Comparison of ENCODE assay signal across 1 cellular context in the genomic region with DNA sequence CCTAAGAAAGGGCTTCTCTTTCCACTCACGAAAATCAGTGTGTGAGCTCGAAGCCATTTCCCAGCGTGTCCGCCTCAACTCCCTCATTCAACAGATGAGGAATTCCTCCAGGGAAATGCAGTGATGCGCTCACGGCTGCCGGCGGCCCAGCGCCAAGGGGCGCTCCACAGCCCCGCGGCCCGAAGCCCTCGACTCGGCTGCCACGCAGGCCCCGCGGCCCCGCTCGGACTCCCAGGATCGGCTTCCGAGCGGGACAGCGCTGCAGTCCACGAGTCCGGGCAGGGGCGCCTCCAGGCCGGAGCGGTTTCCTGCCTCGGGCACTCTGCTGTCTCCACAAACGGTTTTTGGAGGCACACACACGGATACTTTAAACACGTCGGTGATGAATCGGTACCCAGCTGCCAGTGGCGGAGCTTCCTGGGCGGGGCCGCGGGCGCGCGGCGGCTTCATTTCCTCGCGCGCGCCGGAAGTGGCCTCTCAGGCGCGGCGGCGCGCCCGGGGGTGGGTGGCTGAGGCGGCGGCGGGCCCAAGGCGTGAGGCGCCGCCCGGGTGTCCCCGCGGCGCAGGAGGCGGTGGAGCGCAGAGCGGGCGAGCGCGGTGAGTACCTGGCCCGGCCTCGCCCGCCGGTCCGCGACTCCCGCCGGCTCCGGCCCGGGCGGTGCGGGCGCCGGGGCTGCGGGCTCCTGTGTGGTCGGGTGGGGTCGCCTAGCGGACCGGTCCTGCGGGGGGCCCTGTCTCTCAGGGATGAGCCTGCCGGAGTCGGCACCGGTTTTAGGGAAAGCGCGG.
A peak's percentile ranks its signal among the peaks of the same experiment; 100 is the strongest.
TF ChIP-seq lines count a peak whose summit lies in the region.

A gene with protein sequence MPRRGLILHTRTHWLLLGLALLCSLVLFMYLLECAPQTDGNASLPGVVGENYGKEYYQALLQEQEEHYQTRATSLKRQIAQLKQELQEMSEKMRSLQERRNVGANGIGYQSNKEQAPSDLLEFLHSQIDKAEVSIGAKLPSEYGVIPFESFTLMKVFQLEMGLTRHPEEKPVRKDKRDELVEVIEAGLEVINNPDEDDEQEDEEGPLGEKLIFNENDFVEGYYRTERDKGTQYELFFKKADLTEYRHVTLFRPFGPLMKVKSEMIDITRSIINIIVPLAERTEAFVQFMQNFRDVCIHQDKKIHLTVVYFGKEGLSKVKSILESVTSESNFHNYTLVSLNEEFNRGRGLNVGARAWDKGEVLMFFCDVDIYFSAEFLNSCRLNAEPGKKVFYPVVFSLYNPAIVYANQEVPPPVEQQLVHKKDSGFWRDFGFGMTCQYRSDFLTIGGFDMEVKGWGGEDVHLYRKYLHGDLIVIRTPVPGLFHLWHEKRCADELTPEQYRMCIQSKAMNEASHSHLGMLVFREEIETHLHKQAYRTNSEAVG (plus strand): TSS at position 475 of the 786 bp plus-strand sequence. CDS start 16,705 bp downstream, outside the sequence.

TF ChIP-seq in HepG2, 621 proteins besides CTCF, POLR2A, EP300 and RAD21 (continued from another document and continues in another):
- TF ChIP-seq, protein P1, sequence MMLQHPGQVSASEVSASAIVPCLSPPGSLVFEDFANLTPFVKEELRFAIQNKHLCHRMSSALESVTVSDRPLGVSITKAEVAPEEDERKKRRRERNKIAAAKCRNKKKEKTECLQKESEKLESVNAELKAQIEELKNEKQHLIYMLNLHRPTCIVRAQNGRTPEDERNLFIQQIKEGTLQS (CRISPR knock-in tag; IDR thresholded peaks at IDR 0.05) = 0 out of 2 replicates have a peak, but pooled peaks have one; percentile 27
- TF ChIP-seq ARNTL (CRISPR knock-in tag; IDR thresholded peaks at IDR 0.05) (no peak), SMAD3 (CRISPR knock-in tag; IDR thresholded peaks at IDR 0.05) (no peak), KMT2B (CRISPR knock-in tag; IDR thresholded peaks at IDR 0.05) (no peak), KDM1A (CRISPR knock-in tag; IDR thresholded peaks at IDR 0.05) (no peak), PHF20 (CRISPR knock-in tag; IDR thresholded peaks at IDR 0.05) (peak; percentile 62), ZNF44 (CRISPR knock-in tag; IDR thresholded peaks at IDR 0.05) (no peak), NFKBIZ (CRISPR knock-in tag; IDR thresholded peaks at IDR 0.05) (no peak), SATB2 (CRISPR knock-in tag; IDR thresholded peaks at IDR 0.05) (no peak), NBN (conservative IDR thresholded peaks at IDR 0.05) (no peak), GTF2F1 (IDR thresholded peaks at IDR 0.05; ENCODE audit: low read length) (no peak), ZNF17 (CRISPR knock-in tag; IDR thresholded peaks at IDR 0.05) (no peak), ZSCAN31 (CRISPR knock-in tag; IDR thresholded peaks at IDR 0.05; ENCODE audit: low read depth) (0 out of 2 replicates have a peak, but pooled peaks have one; percentile 57), SPEN (CRISPR knock-in tag; IDR thresholded peaks at IDR 0.05; ENCODE audit: low read depth) (peak; percentile 53; the same call in 1 of the 2 replicates), RFX3 (CRISPR knock-in tag; IDR thresholded peaks at IDR 0.05) (no peak), HNRNPK (IDR thresholded peaks at IDR 0.05; ENCODE audit: low read depth, low read length, poor library complexity, severe bottlenecking) (no peak), ZNF3 (CRISPR knock-in tag; IDR thresholded peaks at IDR 0.05) (no peak), ZBTB7B (CRISPR knock-in tag; IDR thresholded peaks at IDR 0.05) (no peak), NFKB2 (CRISPR knock-in tag; IDR thresholded peaks at IDR 0.05; ENCODE audit: borderline replicate concordance) (no peak)
- TF ChIP-seq, protein P2, sequence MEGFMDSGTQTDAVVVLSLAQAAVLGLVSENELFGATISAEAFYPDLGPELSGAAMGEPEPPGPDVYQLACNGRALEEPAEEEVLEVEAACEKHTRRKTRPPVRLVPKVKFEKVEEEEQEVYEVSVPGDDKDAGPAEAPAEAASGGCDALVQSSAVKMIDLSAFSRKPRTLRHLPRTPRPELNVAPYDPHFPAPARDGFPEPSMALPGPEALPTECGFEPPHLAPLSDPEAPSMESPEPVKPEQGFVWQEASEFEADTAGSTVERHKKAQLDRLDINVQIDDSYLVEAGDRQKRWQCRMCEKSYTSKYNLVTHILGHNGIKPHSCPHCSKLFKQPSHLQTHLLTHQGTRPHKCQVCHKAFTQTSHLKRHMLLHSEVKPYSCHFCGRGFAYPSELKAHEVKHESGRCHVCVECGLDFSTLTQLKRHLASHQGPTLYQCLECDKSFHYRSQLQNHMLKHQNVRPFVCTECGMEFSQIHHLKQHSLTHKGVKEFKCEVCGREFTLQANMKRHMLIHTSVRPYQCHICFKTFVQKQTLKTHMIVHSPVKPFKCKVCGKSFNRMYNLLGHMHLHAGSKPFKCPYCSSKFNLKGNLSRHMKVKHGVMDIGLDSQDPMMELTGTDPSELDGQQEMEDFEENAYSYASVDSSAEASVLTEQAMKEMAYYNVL (CRISPR knock-in tag; IDR thresholded peaks at IDR 0.05; ENCODE audit: borderline replicate concordance) = no peak
- TF ChIP-seq, protein P3, sequence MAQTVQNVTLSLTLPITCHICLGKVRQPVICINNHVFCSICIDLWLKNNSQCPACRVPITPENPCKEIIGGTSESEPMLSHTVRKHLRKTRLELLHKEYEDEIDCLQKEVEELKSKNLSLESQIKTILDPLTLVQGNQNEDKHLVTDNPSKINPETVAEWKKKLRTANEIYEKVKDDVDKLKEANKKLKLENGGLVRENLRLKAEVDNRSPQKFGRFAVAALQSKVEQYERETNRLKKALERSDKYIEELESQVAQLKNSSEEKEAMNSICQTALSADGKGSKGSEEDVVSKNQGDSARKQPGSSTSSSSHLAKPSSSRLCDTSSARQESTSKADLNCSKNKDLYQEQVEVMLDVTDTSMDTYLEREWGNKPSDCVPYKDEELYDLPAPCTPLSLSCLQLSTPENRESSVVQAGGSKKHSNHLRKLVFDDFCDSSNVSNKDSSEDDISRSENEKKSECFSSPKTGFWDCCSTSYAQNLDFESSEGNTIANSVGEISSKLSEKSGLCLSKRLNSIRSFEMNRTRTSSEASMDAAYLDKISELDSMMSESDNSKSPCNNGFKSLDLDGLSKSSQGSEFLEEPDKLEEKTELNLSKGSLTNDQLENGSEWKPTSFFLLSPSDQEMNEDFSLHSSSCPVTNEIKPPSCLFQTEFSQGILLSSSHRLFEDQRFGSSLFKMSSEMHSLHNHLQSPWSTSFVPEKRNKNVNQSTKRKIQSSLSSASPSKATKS (CRISPR knock-in tag; IDR thresholded peaks at IDR 0.05) = no peak
- TF ChIP-seq, protein P4, sequence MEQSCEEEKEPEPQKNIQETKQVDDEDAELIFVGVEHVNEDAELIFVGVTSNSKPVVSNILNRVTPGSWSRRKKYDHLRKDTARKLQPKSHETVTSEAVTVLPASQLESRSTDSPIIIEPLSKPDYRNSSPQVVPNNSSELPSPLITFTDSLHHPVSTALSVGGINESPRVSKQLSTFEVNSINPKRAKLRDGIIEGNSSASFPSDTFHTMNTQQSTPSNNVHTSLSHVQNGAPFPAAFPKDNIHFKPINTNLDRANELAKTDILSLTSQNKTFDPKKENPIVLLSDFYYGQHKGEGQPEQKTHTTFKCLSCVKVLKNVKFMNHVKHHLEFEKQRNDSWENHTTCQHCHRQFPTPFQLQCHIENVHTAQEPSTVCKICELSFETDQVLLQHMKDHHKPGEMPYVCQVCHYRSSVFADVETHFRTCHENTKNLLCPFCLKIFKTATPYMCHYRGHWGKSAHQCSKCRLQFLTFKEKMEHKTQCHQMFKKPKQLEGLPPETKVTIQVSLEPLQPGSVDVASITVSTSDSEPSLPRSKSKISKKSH (CRISPR knock-in tag; IDR thresholded peaks at IDR 0.05; ENCODE audit: borderline replicate concordance) = no peak; the same call in 1 of the 2 replicates
- TF ChIP-seq, protein P5, sequence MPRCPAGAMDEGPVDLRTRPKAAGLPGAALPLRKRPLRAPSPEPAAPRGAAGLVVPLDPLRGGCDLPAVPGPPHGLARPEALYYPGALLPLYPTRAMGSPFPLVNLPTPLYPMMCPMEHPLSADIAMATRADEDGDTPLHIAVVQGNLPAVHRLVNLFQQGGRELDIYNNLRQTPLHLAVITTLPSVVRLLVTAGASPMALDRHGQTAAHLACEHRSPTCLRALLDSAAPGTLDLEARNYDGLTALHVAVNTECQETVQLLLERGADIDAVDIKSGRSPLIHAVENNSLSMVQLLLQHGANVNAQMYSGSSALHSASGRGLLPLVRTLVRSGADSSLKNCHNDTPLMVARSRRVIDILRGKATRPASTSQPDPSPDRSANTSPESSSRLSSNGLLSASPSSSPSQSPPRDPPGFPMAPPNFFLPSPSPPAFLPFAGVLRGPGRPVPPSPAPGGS (CRISPR knock-in tag; IDR thresholded peaks at IDR 0.05) = 0 out of 2 replicates have a peak, but pooled peaks have one; percentile 55
- TF ChIP-seq, protein P6, sequence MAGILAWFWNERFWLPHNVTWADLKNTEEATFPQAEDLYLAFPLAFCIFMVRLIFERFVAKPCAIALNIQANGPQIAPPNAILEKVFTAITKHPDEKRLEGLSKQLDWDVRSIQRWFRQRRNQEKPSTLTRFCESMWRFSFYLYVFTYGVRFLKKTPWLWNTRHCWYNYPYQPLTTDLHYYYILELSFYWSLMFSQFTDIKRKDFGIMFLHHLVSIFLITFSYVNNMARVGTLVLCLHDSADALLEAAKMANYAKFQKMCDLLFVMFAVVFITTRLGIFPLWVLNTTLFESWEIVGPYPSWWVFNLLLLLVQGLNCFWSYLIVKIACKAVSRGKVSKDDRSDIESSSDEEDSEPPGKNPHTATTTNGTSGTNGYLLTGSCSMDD (CRISPR knock-in tag; IDR thresholded peaks at IDR 0.05) = 0 out of 2 replicates have a peak, but pooled peaks have one; percentile 77
- TF ChIP-seq, protein P7, sequence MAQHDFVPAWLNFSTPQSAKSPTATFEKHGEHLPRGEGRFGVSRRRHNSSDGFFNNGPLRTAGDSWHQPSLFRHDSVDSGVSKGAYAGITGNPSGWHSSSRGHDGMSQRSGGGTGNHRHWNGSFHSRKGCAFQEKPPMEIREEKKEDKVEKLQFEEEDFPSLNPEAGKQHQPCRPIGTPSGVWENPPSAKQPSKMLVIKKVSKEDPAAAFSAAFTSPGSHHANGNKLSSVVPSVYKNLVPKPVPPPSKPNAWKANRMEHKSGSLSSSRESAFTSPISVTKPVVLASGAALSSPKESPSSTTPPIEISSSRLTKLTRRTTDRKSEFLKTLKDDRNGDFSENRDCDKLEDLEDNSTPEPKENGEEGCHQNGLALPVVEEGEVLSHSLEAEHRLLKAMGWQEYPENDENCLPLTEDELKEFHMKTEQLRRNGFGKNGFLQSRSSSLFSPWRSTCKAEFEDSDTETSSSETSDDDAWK (CRISPR knock-in tag; IDR thresholded peaks at IDR 0.05) = no peak
- TF ChIP-seq, protein P8, sequence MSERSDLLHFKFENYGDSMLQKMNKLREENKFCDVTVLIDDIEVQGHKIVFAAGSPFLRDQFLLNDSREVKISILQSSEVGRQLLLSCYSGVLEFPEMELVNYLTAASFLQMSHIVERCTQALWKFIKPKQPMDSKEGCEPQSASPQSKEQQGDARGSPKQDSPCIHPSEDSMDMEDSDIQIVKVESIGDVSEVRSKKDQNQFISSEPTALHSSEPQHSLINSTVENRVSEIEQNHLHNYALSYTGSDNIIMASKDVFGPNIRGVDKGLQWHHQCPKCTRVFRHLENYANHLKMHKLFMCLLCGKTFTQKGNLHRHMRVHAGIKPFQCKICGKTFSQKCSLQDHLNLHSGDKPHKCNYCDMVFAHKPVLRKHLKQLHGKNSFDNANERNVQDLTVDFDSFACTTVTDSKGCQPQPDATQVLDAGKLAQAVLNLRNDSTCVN (CRISPR knock-in tag; IDR thresholded peaks at IDR 0.05; ENCODE audit: borderline replicate concordance) = no peak
- TF ChIP-seq, protein P9, sequence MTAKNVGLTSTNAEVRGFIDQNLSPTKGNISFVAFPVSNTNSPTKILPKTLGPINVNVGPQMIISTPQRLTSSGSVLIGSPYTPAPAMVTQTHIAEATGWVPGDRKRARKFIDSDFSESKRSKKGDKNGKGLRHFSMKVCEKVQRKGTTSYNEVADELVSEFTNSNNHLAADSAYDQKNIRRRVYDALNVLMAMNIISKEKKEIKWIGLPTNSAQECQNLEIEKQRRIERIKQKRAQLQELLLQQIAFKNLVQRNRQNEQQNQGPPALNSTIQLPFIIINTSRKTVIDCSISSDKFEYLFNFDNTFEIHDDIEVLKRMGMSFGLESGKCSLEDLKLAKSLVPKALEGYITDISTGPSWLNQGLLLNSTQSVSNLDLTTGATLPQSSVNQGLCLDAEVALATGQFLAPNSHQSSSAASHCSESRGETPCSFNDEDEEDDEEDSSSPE (CRISPR knock-in tag; IDR thresholded peaks at IDR 0.05) = no peak; the same call in 1 of the 2 replicates
- TF ChIP-seq, protein P10, sequence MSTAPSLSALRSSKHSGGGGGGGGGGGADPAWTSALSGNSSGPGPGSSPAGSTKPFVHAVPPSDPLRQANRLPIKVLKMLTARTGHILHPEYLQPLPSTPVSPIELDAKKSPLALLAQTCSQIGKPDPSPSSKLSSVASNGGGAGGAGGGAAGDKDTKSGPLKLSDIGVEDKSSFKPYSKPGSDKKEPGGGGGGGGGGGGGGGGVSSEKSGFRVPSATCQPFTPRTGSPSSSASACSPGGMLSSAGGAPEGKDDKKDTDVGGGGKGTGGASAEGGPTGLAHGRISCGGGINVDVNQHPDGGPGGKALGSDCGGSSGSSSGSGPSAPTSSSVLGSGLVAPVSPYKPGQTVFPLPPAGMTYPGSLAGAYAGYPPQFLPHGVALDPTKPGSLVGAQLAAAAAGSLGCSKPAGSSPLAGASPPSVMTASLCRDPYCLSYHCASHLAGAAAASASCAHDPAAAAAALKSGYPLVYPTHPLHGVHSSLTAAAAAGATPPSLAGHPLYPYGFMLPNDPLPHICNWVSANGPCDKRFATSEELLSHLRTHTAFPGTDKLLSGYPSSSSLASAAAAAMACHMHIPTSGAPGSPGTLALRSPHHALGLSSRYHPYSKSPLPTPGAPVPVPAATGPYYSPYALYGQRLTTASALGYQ (CRISPR knock-in tag; IDR thresholded peaks at IDR 0.05) = 0 out of 2 replicates have a peak, but pooled peaks have one; percentile 18
- TF ChIP-seq, protein P11, sequence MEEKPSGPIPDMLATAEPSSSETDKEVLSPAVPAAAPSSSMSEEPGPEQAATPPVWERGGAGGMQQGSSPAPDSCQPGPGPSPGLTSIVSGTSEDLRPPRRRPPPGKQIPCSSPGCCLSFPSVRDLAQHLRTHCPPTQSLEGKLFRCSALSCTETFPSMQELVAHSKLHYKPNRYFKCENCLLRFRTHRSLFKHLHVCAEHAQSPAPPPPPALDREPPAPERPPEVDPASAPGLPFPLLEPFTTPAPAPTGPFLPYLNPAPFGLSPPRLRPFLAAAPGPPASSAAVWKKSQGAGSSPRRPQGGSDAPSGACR (CRISPR knock-in tag; IDR thresholded peaks at IDR 0.05) = no peak
- TF ChIP-seq, protein P12, sequence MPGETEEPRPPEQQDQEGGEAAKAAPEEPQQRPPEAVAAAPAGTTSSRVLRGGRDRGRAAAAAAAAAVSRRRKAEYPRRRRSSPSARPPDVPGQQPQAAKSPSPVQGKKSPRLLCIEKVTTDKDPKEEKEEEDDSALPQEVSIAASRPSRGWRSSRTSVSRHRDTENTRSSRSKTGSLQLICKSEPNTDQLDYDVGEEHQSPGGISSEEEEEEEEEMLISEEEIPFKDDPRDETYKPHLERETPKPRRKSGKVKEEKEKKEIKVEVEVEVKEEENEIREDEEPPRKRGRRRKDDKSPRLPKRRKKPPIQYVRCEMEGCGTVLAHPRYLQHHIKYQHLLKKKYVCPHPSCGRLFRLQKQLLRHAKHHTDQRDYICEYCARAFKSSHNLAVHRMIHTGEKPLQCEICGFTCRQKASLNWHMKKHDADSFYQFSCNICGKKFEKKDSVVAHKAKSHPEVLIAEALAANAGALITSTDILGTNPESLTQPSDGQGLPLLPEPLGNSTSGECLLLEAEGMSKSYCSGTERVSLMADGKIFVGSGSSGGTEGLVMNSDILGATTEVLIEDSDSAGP (CRISPR knock-in tag; IDR thresholded peaks at IDR 0.05; ENCODE audit: borderline replicate concordance) = peak; percentile 64; the same call in 1 of the 2 replicates
